10 cellular contexts compared by ENCODE assay signal in genomic region chr1:177164380-177165068, GRCh38. TPM values are rescaled to one million over a fixed set of nuclear protein-coding genes. Genes with fewer than 3 reads are reported as not detected.
DNase-seq lines count a peak whose midpoint lies in the region; ATAC-seq and TF ChIP-seq lines count a peak whose summit lies in the region.
"Had no signal": no experiment of that assay in that cellular context is flagged by ENCODE, and none has a peak within 500 bp of the region (broad histone marks: within the 10 kb centered on the region; RNA-seq: fewer than 3 reads in every experiment).

Gene ASTN1 (minus strand): TSS chr1:177164712. CDS start chr1:177164676, 36 bp downstream.

- 1% methylated on average over 49 of the region's 49 CpGs for WGBS in heart right ventricle, 2 donors
- no CpG with 5 or more reads among the region's 49 CpGs for WGBS in trophoblast cell (ENCODE audit: extremely low coverage, insufficient coverage, insufficient read length)

- DNase-seq in SK-N-DZ (ENCODE audit: low spot score) (peak; percentile 51), heart right ventricle (no peak), trophoblast cell (no peak)
- DNase-seq in activated CD4-positive, CD25-positive, alpha-beta regulatory T cell treated with anti-CD3 and anti-CD28 coated beads, Interleukin-2, amount 50 U/mL, for 72 hours, result no peak
- no peak for DNase-seq in natural killer cell treated with Interleukin-12 subunit alpha and Interleukin-12 subunit beta and Interleukin-15 and Interleukin-18, amount 100 ng/mL, for 72 hours (ENCODE audit: low spot score)
- DNase-seq: stimulated activated naive CD8-positive, alpha-beta T cell treated with anti-CD3 and anti-CD28 coated beads, Interleukin-15, Interleukin-2, amounts not matched to agents 100 U/mL and 50 U/mL, for 24 hours had no signal

- no peak within 1 kb of the TSS for H2AFZ ChIP-seq in trophoblast cell (ENCODE audit: insufficient read depth, low read length, poor library complexity)

- no peak within 1 kb of the TSS for H3K9ac ChIP-seq in BLaER1 treated with 17β-estradiol and CSF1 and Interleukin-3, amounts not matched to agents 10 nM and 100 nM
- H3K9ac ChIP-seq in trophoblast cell (ENCODE audit: low read length), result no peak within 1 kb of the TSS

- peaks cover 9% of the 10 kb centered on the region for H3K9me3 Mint-ChIP-seq in natural killer cell treated with Interleukin-12 subunit alpha and Interleukin-12 subunit beta and Interleukin-15 and Interleukin-18, amount 100 ng/mL, for 72 hours

- H2BK120ac ChIP-seq in trophoblast cell (ENCODE audit: insufficient read depth, low read length, poor library complexity), result no peak within 1 kb of the TSS

- H3K18ac ChIP-seq in trophoblast cell (ENCODE audit: low read length), result no peak within 1 kb of the TSS

- peak within 1 kb of the TSS; percentile 65 to 92 (median 72) for H3K4me2 ChIP-seq in BLaER1 treated with 17β-estradiol and CSF1 and Interleukin-3, amounts not matched to agents 10 nM and 100 nM
- peak within 1 kb of the TSS; percentile 53 for H3K4me2 ChIP-seq in trophoblast cell (ENCODE audit: low read length)

- H3K23ac ChIP-seq in trophoblast cell (ENCODE audit: low read length), result no peak within 1 kb of the TSS

- H4K91ac ChIP-seq in trophoblast cell (ENCODE audit: low read depth, low read length), result no peak within 1 kb of the TSS

- H2BK12ac ChIP-seq in trophoblast cell (ENCODE audit: low read length), result no peak within 1 kb of the TSS

- no peaks in the 10 kb centered on the region for H4K20me1 ChIP-seq in BLaER1 treated with 17β-estradiol and CSF1 and Interleukin-3, amounts not matched to agents 10 nM and 100 nM

- no peaks in the 10 kb centered on the region for H3K36me3 ChIP-seq in BLaER1 treated with 17β-estradiol and CSF1 and Interleukin-3, amounts not matched to agents 10 nM and 100 nM
- no peaks in the 10 kb centered on the region for H3K36me3 ChIP-seq in heart right ventricle
- H3K36me3 ChIP-seq in trophoblast cell (ENCODE audit: control insufficient read depth in 1 of 2, insufficient read depth in 2 of 2, low read length in 2 of 2), result no peaks in the 10 kb centered on the region

- no peaks in the 10 kb centered on the region for H3K79me2 ChIP-seq in trophoblast cell (ENCODE audit: control insufficient read depth, insufficient read depth, low read length, poor library complexity)

- peak within 1 kb of the TSS; percentile 41 to 63 (median 50); a peak in 19 of 20 replicates for H3K4me3 ChIP-seq in BLaER1 treated with 17β-estradiol and CSF1 and Interleukin-3, amounts not matched to agents 10 nM and 100 nM
- H3K4me3 ChIP-seq in heart right ventricle (peak within 1 kb of the TSS in 9 of 10 donors; percentile 26 to 57 (median 44)), trophoblast cell (ENCODE audit: low read depth, low read length) (no peak within 1 kb of the TSS)

- no peak within 1 kb of the TSS for H3K4me3 Mint-ChIP-seq in natural killer cell treated with Interleukin-12 subunit alpha and Interleukin-12 subunit beta and Interleukin-15 and Interleukin-18, amount 100 ng/mL, for 72 hours

- no peak within 1 kb of the TSS for H2BK5ac ChIP-seq in trophoblast cell (ENCODE audit: low read depth, low read length, poor library complexity)

- H3K4me1 Mint-ChIP-seq in natural killer cell treated with Interleukin-12 subunit alpha and Interleukin-12 subunit beta and Interleukin-15 and Interleukin-18, amount 100 ng/mL, for 72 hours (ENCODE audit: low read depth in 2 of 2), result no peaks in the 10 kb centered on the region

- no peak for TF ChIP-seq CTCF in heart right ventricle (IDR thresholded peaks at IDR 0.05)

- H4K12ac ChIP-seq in trophoblast cell (ENCODE audit: low read depth, low read length), result no peak within 1 kb of the TSS

- H4K8ac ChIP-seq in trophoblast cell (ENCODE audit: low read depth, low read length), result no peak within 1 kb of the TSS

- H3K4ac ChIP-seq in trophoblast cell (ENCODE audit: low read depth, low read length), result no peak within 1 kb of the TSS

- peaks cover 15 to 20% of the 10 kb centered on the region in 2 donors for H3K27me3 Mint-ChIP-seq in natural killer cell treated with Interleukin-12 subunit alpha and Interleukin-12 subunit beta and Interleukin-15 and Interleukin-18, amount 100 ng/mL, for 72 hours

- intact Hi-C loops in heart right ventricle (cut with DNase I), result no loop called here

- H3K4me1 ChIP-seq in BLaER1 treated with 17β-estradiol and CSF1 and Interleukin-3, amounts not matched to agents 10 nM and 100 nM, result peaks cover 0 to 11% (median 9%) of the 10 kb centered on the region in 10 experiments; a peak in 9 of 20 replicates
- H3K4me1 ChIP-seq in heart right ventricle, result peaks cover 0 to 13% (median 3%) of the 10 kb centered on the region in 9 donors
- no peaks in the 10 kb centered on the region for H3K4me1 ChIP-seq in trophoblast cell (ENCODE audit: control insufficient read depth in 1 of 2, insufficient read depth in 2 of 2, low read length in 2 of 2)

- H3K9me3 ChIP-seq in BLaER1 treated with 17β-estradiol and CSF1 and Interleukin-3, amounts not matched to agents 10 nM and 100 nM (replicated peaks in 1 of 11), result peaks cover 0 to 21% (median 5%) of the 10 kb centered on the region in 11 experiments; a peak in 7 of 22 replicates
- H3K9me3 ChIP-seq in heart right ventricle (no peaks in the 10 kb centered on the region), trophoblast cell (ENCODE audit: insufficient read depth, low read depth, low read length) (no peaks in the 10 kb centered on the region)

- H3K14ac ChIP-seq in trophoblast cell (ENCODE audit: low read length), result no peak within 1 kb of the TSS

- H2AK5ac ChIP-seq in trophoblast cell (ENCODE audit: low read length), result no peak within 1 kb of the TSS

- peaks cover 11% of the 10 kb centered on the region for H3K36me3 Mint-ChIP-seq in natural killer cell treated with Interleukin-12 subunit alpha and Interleukin-12 subunit beta and Interleukin-15 and Interleukin-18, amount 100 ng/mL, for 72 hours

- H3K27me3 ChIP-seq in BLaER1 treated with 17β-estradiol and CSF1 and Interleukin-3, amounts not matched to agents 10 nM and 100 nM, result peaks cover 49 to 74% (median 60%) of the 10 kb centered on the region in 11 experiments
- H3K27me3 ChIP-seq in heart right ventricle, result peaks cover 0 to 69% (median 63%) of the 10 kb centered on the region in 7 donors
- peaks cover 22% of the 10 kb centered on the region for H3K27me3 ChIP-seq in trophoblast cell (ENCODE audit: insufficient read depth, low read length)

- no peaks in the 10 kb centered on the region for H3K79me1 ChIP-seq in trophoblast cell (ENCODE audit: low read length)

- no peak within 1 kb of the TSS for H3K27ac ChIP-seq in BLaER1 treated with 17β-estradiol and CSF1 and Interleukin-3, amounts not matched to agents 10 nM and 100 nM
- H3K27ac ChIP-seq in heart right ventricle (no peak within 1 kb of the TSS), trophoblast cell (ENCODE audit: low read depth, low read length) (no peak within 1 kb of the TSS)

- H3K27ac Mint-ChIP-seq in natural killer cell treated with Interleukin-12 subunit alpha and Interleukin-12 subunit beta and Interleukin-15 and Interleukin-18, amount 100 ng/mL, for 72 hours, result no peak within 1 kb of the TSS

- peak in 5 of 8 donors; percentile 26 to 59 (median 38) for ATAC-seq in heart right ventricle
- no peak for ATAC-seq in GM21576 (IDR thresholded peaks at IDR 0.05; ENCODE audit: unreplicated experiment)
- no peak for ATAC-seq in natural killer cell treated with Interleukin-12 subunit alpha and Interleukin-12 subunit beta and Interleukin-15 and Interleukin-18, amount 100 ng/mL, for 72 hours
- no peak for ATAC-seq in HG02981 (IDR thresholded peaks at IDR 0.05; ENCODE audit: unreplicated experiment)
- ATAC-seq: stimulated activated naive CD8-positive, alpha-beta T cell treated with anti-CD3 and anti-CD28 coated beads, Interleukin-15, Interleukin-2, amounts not matched to agents 100 U/mL and 50 U/mL, for 24 hours had no signal

RNA-seq across cellular contexts. Expression of gene ASTN1, which starts in this region (rescaled TPM):
- polyA plus RNA-seq in SK-N-DZ (2014; cell fraction: cytosol; rRNA removed), result 8.3 and 9.7 TPM in 2 replicates
- polyA plus RNA-seq in SK-N-DZ (2014; cell fraction: nucleus; rRNA removed), result 5.8 and 8.2 TPM in 2 replicates
- total RNA-seq in heart right ventricle, result under 1 TPM; 0.21 to 0.88 (median 0.41) TPM
- under 1 TPM; 0.14 to 0.15 TPM for polyA plus RNA-seq in heart right ventricle
- polyA plus RNA-seq in trophoblast cell (2013), result 0.05 and 0.08 TPM in 2 replicates
- not detected for total RNA-seq in natural killer cell treated with Interleukin-12 subunit alpha and Interleukin-12 subunit beta and Interleukin-15 and Interleukin-18, amount 100 ng/mL, for 72 hours
- total RNA-seq: lung microvascular endothelial cell had no signal

Comparison
In these comparisons a context has a peak if more than half of its experiments do, and no peak if none do; other contexts are left out.
1. Peak in ATAC-seq and H3K4me3 ChIP-seq in heart right ventricle; RNA of the gene not detected or under 1 TPM.